In the genomic region with DNA sequence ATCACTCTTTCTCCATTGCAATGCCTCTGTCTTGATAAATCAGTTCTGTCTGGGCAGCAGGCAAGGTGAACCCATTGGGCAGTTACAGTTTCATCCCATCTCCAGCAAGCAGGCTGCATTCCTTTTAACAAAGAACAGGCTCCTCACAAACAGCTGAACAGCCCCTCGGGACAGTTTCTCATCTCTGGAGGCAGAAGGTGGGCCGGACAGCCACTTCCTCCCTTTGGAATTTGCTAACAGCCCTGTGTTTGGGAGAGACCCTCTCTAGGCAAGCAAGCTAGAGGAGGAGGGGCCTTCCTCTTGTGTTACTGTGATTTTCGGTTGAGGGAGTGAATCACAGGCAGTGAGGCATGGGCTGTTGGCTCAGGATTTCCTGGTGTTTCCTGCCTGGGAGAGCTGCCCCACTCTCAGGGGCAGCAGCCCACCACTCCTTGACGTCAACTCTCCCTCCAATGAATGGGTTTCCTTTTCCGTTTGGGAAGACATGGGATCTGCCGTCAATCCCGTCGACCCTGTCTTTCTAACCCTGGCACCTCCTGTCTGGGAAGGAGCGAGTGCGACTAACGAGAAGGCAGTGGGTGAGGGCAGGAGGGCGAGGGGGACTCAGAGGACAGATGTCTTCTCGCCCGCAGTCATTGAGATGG, we compare ENCODE assay signal across 1 cellular context.
TF ChIP-seq lines count a peak whose summit lies in the region.

No MANE protein-coding gene starts in this region.

TF ChIP-seq in GM23338, 12 proteins besides CTCF, POLR2A, EP300 and RAD21:
- TF ChIP-seq ZNF114 (CRISPR knock-in tag; IDR thresholded peaks at IDR 0.05), result no peak
